ENCODE assay signal across 8 cellular contexts in the genomic region with DNA sequence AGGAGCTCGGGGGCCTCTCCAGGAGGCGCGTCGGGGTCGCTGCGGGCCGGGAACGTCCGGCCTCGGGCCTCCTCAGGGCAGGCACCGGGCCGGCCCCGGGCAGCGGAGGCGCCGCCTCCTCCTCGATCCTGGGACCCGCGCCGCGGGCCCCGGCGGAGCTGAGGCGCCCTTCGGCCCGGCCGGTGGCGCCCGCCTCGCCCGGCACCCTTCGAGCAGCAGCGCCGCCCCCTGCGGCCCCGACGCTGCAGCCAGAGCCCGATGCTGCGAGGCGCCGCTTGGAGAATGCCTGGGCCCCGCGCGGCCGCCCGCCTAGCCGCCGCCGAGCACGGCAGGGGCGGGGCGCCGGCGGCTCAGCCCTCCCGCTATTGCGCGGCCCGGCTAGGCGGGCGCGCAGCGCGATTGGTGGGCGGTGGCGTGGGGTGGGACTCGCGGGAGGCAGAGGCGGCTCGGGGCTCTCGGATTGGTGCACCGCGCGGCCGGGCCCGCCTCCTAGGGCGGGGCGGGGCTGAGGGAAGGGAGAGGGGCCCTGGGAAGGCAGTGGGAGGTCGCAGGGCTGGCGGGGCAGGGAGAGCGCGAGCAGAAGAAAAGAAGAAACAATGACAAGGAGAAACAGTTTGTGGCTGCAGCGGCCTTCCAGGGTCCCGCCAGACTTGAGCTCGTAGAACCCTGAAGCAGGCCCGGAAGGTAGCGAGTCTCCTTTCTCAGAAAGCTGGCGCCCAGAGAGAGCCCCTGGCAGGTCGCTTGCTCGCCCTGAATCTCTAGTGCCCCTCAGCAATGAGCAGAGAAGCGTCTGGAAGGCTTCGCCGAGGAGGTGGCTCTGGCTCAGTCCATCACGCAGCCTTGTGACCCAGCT. TPM values are rescaled to one million over a fixed set of nuclear protein-coding genes. Genes with fewer than 3 reads are reported as not detected.
DNase-seq lines count a peak whose midpoint lies in the region; FAIRE-seq and TF ChIP-seq lines count a peak whose summit lies in the region.

TSS of gene EEIG1 (minus strand) at position 284 of the 853 bp plus-strand sequence. CDS start 852 bp downstream, outside the sequence.

- FAIRE-seq in frontal cortex (lab: Jason Lieb, UNC) = no peak

- peaks cover 20% of the 10 kb centered on the region for H3K27me3 ChIP-seq in neutrophil
- no peaks in the 10 kb centered on the region for H3K27me3 ChIP-seq in subcutaneous abdominal adipose tissue (ENCODE audit: control insufficient read depth in 5 of 5, insufficient read depth in 4 of 5, low read length in 5 of 5)

- peaks cover 13 to 16% of the 10 kb centered on the region in 2 experiments for H3K4me1 ChIP-seq in neutrophil (ENCODE audit: control insufficient read depth in 1 of 2, insufficient read depth in 1 of 2, low read depth in 1 of 2, low read length in 1 of 2)
- peaks cover 7 to 49% (median 48%) of the 10 kb centered on the region in 5 donors for H3K4me1 ChIP-seq in subcutaneous abdominal adipose tissue (ENCODE audit: control insufficient read depth in 5 of 5, insufficient read depth in 5 of 5, low read length in 5 of 5)

- H3K27ac ChIP-seq in neutrophil = peak within 1 kb of the TSS; percentile 50
- peak within 1 kb of the TSS; percentile 75 for H3K27ac ChIP-seq in subcutaneous abdominal adipose tissue (ENCODE audit: low read depth, low read length)

- CTCF ChIA-PET in HEK293T (lab: Yijun Ruan, JAX) = interaction anchor here (0.6 to 1.4 kb wide), 2 partner anchors 38 to 370 kb away, joined by 3 read pairs; no protein-coding TSS in a partner anchor

- DNase-seq in GM04503 (ENCODE audit: low read depth) = peak; percentile 42
- DNase-seq in HEK293T (ENCODE audit: extremely low spot score) = peak; percentile 98
- DNase-seq in NAMALWA (ENCODE audit: low spot score) = peak; percentile 96
- DNase-seq in SK-N-DZ (ENCODE audit: low spot score) = peak; percentile 93
- DNase-seq in activated naive CD4-positive, alpha-beta T cell treated with Interleukin-2 at 50 U/mL for 16 hours = peak; percentile 98
- DNase-seq in frontal cortex (ENCODE audit: low spot score in 2 of 2) = peak; percentile 95 to 98

- TF ChIP-seq CTCF in neutrophil (IDR thresholded peaks at IDR 0.05) = no peak

- no peaks in the 10 kb centered on the region for H3K9me3 ChIP-seq in neutrophil
- no peaks in the 10 kb centered on the region for H3K9me3 ChIP-seq in subcutaneous abdominal adipose tissue (ENCODE audit: control insufficient read depth in 5 of 5, low read length in 5 of 5)

- peak within 1 kb of the TSS; percentile 74 to 79 for H3K4me3 ChIP-seq in neutrophil (ENCODE audit: low read depth in 1 of 2, low read length in 1 of 2)
- H3K4me3 ChIP-seq in subcutaneous abdominal adipose tissue (ENCODE audit: low read depth in 1 of 5, low read length in 5 of 5) = peak within 1 kb of the TSS; percentile 71 to 90 (median 80)

- H3K36me3 ChIP-seq in neutrophil (no peaks in the 10 kb centered on the region), subcutaneous abdominal adipose tissue (ENCODE audit: control insufficient read depth in 5 of 5, insufficient read depth in 5 of 5, low read length in 5 of 5) (no peaks in the 10 kb centered on the region)

- POLR2A ChIA-PET in HEK293T (lab: Yijun Ruan, JAX) = interaction anchor here (1.0 to 1.9 kb wide), 7 partner anchors 10 to 178 kb away, joined by 3 to 6 read pairs (median 3); no protein-coding TSS in a partner anchor

- peak within 1 kb of the TSS; percentile 28 to 91 (median 83) for H3K9ac ChIP-seq in subcutaneous abdominal adipose tissue (ENCODE audit: low read length in 5 of 5)

TF ChIP-seq in HEK293T, 16 proteins besides CTCF, POLR2A, EP300 and RAD21:
- no peak for TF ChIP-seq BHLHE40 (IDR thresholded peaks at IDR 0.05; ENCODE audit: borderline replicate concordance)
- TF ChIP-seq SUZ12 (IDR thresholded peaks at IDR 0.05) = no peak
- no peak for TF ChIP-seq ELF4 (IDR thresholded peaks at IDR 0.05)
TF ChIP-seq in HEK293T: peak in this region for 0.

RNA-seq across cellular contexts. Expression of gene EEIG1, which starts in this region (rescaled TPM):
- 2.7 and 3.0 TPM in 2 replicates for polyA plus RNA-seq in SK-N-DZ (2014; cell fraction: cytosol; rRNA removed)
- 6.9 and 11.3 TPM in 2 replicates for polyA plus RNA-seq in SK-N-DZ (2014; cell fraction: nucleus; rRNA removed)
- total RNA-seq in frontal cortex = 5.7 TPM

Comparison
In these comparisons a context has a peak if more than half of its experiments do, and no peak if none do; other contexts are left out.
1. Peak in every context shown above with its lines: DNase-seq, H3K4me3 ChIP-seq and H3K27ac ChIP-seq.
2. DNase-seq: peak in every context shown above with its lines; median percentile 98 in HEK293T; 98 in activated naive CD4-positive, alpha-beta T cell treated with Interleukin-2 at 50 U/mL for 16 hours; 96 in frontal cortex; 96 in NAMALWA; 93 in SK-N-DZ; 42 in GM04503.